14 cellular contexts compared by ENCODE assay signal in genomic region chr12:32032205-32032810, GRCh38.
DNase-seq lines count a peak whose midpoint lies in the region; ATAC-seq and TF ChIP-seq lines count a peak whose summit lies in the region.
"Had no signal": no experiment of that assay in that cellular context is flagged by ENCODE, and none has a peak within 500 bp of the region (broad histone marks: within the 10 kb centered on the region; RNA-seq: fewer than 3 reads in every experiment).

No MANE protein-coding gene starts in this region.

- H3K9me2 ChIP-seq in hepatocyte (replicated peaks; ENCODE audit: insufficient read depth), result no peaks in the 10 kb centered on the region
- H3K9me2 ChIP-seq in Karpas-422 (replicated peaks; ENCODE audit: insufficient read depth, low read length), result no peaks in the 10 kb centered on the region

- WGBS in hepatocyte (ENCODE audit: low lambda C conversion rate, missing lambda C conversion rate), result 50% methylated on average over 7 of the region's 7 CpGs

- peaks cover 25% of the 10 kb centered on the region for H3K4me1 ChIP-seq in hepatocyte (ENCODE audit: insufficient read depth)
- peaks cover 9% of the 10 kb centered on the region for H3K4me1 ChIP-seq in Karpas-422 (ENCODE audit: low read length)
- H3K4me1 ChIP-seq: gastroesophageal sphincter, transverse colon had no signal

- no peak for TF ChIP-seq CTCF in hepatocyte (IDR thresholded peaks at IDR 0.05; ENCODE audit: poor library complexity)

- H3K36me3 ChIP-seq in hepatocyte (replicated peaks; ENCODE audit: insufficient read depth, low read depth), result no peaks in the 10 kb centered on the region
- H3K36me3 ChIP-seq in Karpas-422 (ENCODE audit: insufficient read depth, low read length), result no peaks in the 10 kb centered on the region
- H3K36me3 ChIP-seq: gastroesophageal sphincter, transverse colon had no signal

- H3K27me3 ChIP-seq in hepatocyte (no peaks in the 10 kb centered on the region), Karpas-422 (ENCODE audit: low read length) (no peaks in the 10 kb centered on the region)
- H3K27me3 ChIP-seq: dorsolateral prefrontal cortex, gastroesophageal sphincter, transverse colon had no signal

- H3K4me3 ChIP-seq in hepatocyte (no peak overlapping the region), Karpas-422 (ENCODE audit: low read length) (no peak overlapping the region)
- H3K4me3 ChIP-seq: dorsolateral prefrontal cortex, gastroesophageal sphincter, transverse colon had no signal

- H3K79me2 ChIP-seq in hepatocyte (no peaks in the 10 kb centered on the region), Karpas-422 (ENCODE audit: low read length) (no peaks in the 10 kb centered on the region)

- peak overlapping the region; percentile 11 for H3K27ac ChIP-seq in hepatocyte
- H3K27ac ChIP-seq in Karpas-422 (ENCODE audit: low read length), result no peak overlapping the region
- H3K27ac ChIP-seq: dorsolateral prefrontal cortex, gastroesophageal sphincter, transverse colon had no signal

- ATAC-seq in HG02759 (IDR thresholded peaks at IDR 0.05; ENCODE audit: unreplicated experiment), result no peak
- ATAC-seq: gastroesophageal sphincter had no signal

- H2AFZ ChIP-seq in hepatocyte (no peak overlapping the region), Karpas-422 (ENCODE audit: low read length) (no peak overlapping the region)

- H4K20me1 ChIP-seq in hepatocyte (ENCODE audit: insufficient read depth, poor library complexity, severe bottlenecking), result no peaks in the 10 kb centered on the region
- no peaks in the 10 kb centered on the region for H4K20me1 ChIP-seq in Karpas-422 (ENCODE audit: insufficient read depth, low read depth, low read length)

- peak; percentile 12 for DNase-seq in NCI-H2196 (lab: John Stamatoyannopoulos, UW; ENCODE audit: unreplicated experiment)
- no peak for DNase-seq in NCI-H2196 treated with DMSO at 0.1 percent for 48 hours (lab: John Stamatoyannopoulos, UW; ENCODE audit: unreplicated experiment)
- DNase-seq in NCI-H69 (lab: John Stamatoyannopoulos, UW), result peak; percentile 72
- peak; percentile 41 for DNase-seq in hepatocyte (ENCODE audit: low spot score)
- peak; percentile 23 for DNase-seq in stromal cell of bone marrow (ENCODE audit: low read depth)
- no peak for DNase-seq in SHP77 (lab: John Stamatoyannopoulos, UW)
- no peak for DNase-seq in Karpas-422
- DNase-seq: activated CD4-positive, CD25-positive, alpha-beta regulatory T cell; DND-41; dorsolateral prefrontal cortex; kidney glomerular epithelial cell; transverse colon had no signal

- H3K9ac ChIP-seq in Karpas-422 (ENCODE audit: low read length), result no peak overlapping the region

- H3K9me3 ChIP-seq in hepatocyte (ENCODE audit: low read depth) (no peaks in the 10 kb centered on the region), Karpas-422 (ENCODE audit: low read length) (no peaks in the 10 kb centered on the region)
- H3K9me3 ChIP-seq: gastroesophageal sphincter, transverse colon had no signal

- H3K4me2 ChIP-seq in hepatocyte (no peak overlapping the region), Karpas-422 (ENCODE audit: low read depth, low read length, poor library complexity, severe bottlenecking) (no peak overlapping the region)

Comparison
In these comparisons a context has a peak if more than half of its experiments do, and no peak if none do; other contexts are left out.
1. DNase-seq: peak in NCI-H2196 (single experiment), NCI-H69 (single experiment), hepatocyte (single experiment) and stromal cell of bone marrow (single experiment); none in NCI-H2196 treated with DMSO at 0.1 percent for 48 hours (single experiment), SHP77 (0 of 2) and Karpas-422 (single experiment).